Comparison of ENCODE assay signal across 12 cellular contexts in genomic region chr20:32168184-32168910, GRCh38. TPM values are rescaled to one million over a fixed set of nuclear protein-coding genes. Genes with fewer than 3 reads are reported as not detected.
DNase-seq lines count a peak whose midpoint lies in the region; ATAC-seq and TF ChIP-seq lines count a peak whose summit lies in the region.
"Had no signal": no experiment of that assay in that cellular context is flagged by ENCODE, and none has a peak within 500 bp of the region (broad histone marks: within the 10 kb centered on the region; RNA-seq: fewer than 3 reads in every experiment).

No MANE protein-coding gene starts in this region.

- ATAC-seq in GM21786 (IDR thresholded peaks at IDR 0.05; ENCODE audit: unreplicated experiment) (no peak), HG03095 (IDR thresholded peaks at IDR 0.05; ENCODE audit: unreplicated experiment) (no peak), GM21529 (IDR thresholded peaks at IDR 0.05; ENCODE audit: unreplicated experiment) (no peak)
- ATAC-seq: natural killer cell had no signal

- no peak for TF ChIP-seq CTCF in GM20000 (IDR thresholded peaks at IDR 0.05; ENCODE audit: extremely low read depth, missing control alignments)

- peak; percentile 30 for DNase-seq in H4 (ENCODE audit: low spot score)
- DNase-seq in LHCN-M2 (ENCODE audit: low read depth): peak; percentile 35
- DNase-seq in astrocyte of the hippocampus (ENCODE audit: low read depth, low spot score): peak; percentile 43
- peak; percentile 34 for DNase-seq in myocyte (ENCODE audit: low read depth)
- no peak for DNase-seq in GM20000 (ENCODE audit: low spot score)
- DNase-seq: activated naive CD4-positive, alpha-beta T cell treated with anti-CD3 and anti-CD28 coated beads for 36 hours; DND-41; natural killer cell; NCI-H187 treated with DMSO at 0.1 percent for 48 hours had no signal

RNA-seq across cellular contexts. Expression of gene PLAGL2, which starts 39.2 kb away (rescaled TPM):
- 2.9 and 3.7 TPM in 2 replicates for total RNA-seq in H4 (2014; rRNA removed; shearing (Covaris generic))
- 3.3 and 4.6 TPM in 2 replicates for total RNA-seq in LHCN-M2 (2014; rRNA removed)
- polyA plus RNA-seq in LHCN-M2 (2012): 4.0 TPM
- total RNA-seq in myocyte: 3.2 and 3.5 TPM in 2 replicates
- 4.1 TPM for polyA plus RNA-seq in myocyte (2012)

RNA-seq across cellular contexts. Expression of gene POFUT1, which starts 39.3 kb away (rescaled TPM):
- total RNA-seq in H4 (2014; rRNA removed; shearing (Covaris generic)): 51.5 and 51.6 TPM in 2 replicates
- total RNA-seq in LHCN-M2 (2014; rRNA removed) (59.4 and 64.4 TPM in 2 replicates), myocyte (36.7 and 44.7 TPM in 2 replicates)
- 29.4 TPM for polyA plus RNA-seq in LHCN-M2 (2012)
- polyA plus RNA-seq in myocyte (2012): 45.8 TPM

RNA-seq across cellular contexts. Expression of gene TM9SF4, which starts 58.8 kb away (rescaled TPM):
- 30.5 and 39.7 TPM in 2 replicates for total RNA-seq in H4 (2014; rRNA removed; shearing (Covaris generic))
- total RNA-seq in LHCN-M2 (2014; rRNA removed) (32.6 and 36.8 TPM in 2 replicates), myocyte (41.4 and 46.4 TPM in 2 replicates)
- polyA plus RNA-seq in LHCN-M2 (2012): 25.6 TPM
- polyA plus RNA-seq in myocyte (2012): 49.5 TPM
